In genomic region chr11:17479284-17480214, GRCh38 we compare ENCODE assay signal across 8 cellular contexts. TPM values are rescaled to one million over a fixed set of nuclear protein-coding genes. Genes with fewer than 3 reads are reported as not detected.
A peak's percentile ranks its signal among the peaks of the same experiment; 100 is the strongest.
DNase-seq lines count a peak whose midpoint lies in the region; ATAC-seq, FAIRE-seq and TF ChIP-seq lines count a peak whose summit lies in the region.

No MANE protein-coding gene starts in this region.

- CTCF ChIA-PET in mammary epithelial cell (lab: Charles Lee; ENCODE audit: low non-redundant PET) (no interaction called here), HepG2 (lab: Yijun Ruan, JAX; ENCODE audit: low intra/inter-chr PET ratio, low total read pairs) (no interaction called here), GM10248 (lab: Yijun Ruan, JAX) (no interaction called here)

- BruUV-seq in mammary epithelial cell (replicated peaks; lab: Mats Ljungman, UMichigan), result no TSS peak
- no TSS peak for BruUV-seq in HepG2 (replicated peaks; lab: Mats Ljungman, UMichigan)

- in situ Hi-C loops in mammary epithelial cell (cut with MboI; ENCODE audit: low sequenced_read_pairs in 2 of 2) (no loop called here), HepG2 (cut with HindIII; ENCODE audit: extremely low pct_ligation_motif_present, low pct_unique_long_range_greater_than_20kb) (no loop called here)

- 33% methylated on average over 14 of the region's 14 CpGs for WGBS in mammary epithelial cell (ENCODE audit: low coverage, missing lambda C conversion rate)
- WGBS in HepG2 (ENCODE audit: low lambda C conversion rate), result 32% methylated on average over 13 of the region's 14 CpGs

- H3K27ac ChIP-seq in mammary epithelial cell (ENCODE audit: insufficient read depth, low read depth, low read length) (no peak overlapping the region), HepG2 (ENCODE audit: extremely low read length, insufficient read depth, low read length) (no peak overlapping the region), ascending aorta (no peak overlapping the region)

- H3K4me2 ChIP-seq in mammary epithelial cell (ENCODE audit: insufficient read depth, low read depth, low read length) (peak overlapping the region; percentile 58), HepG2 (ENCODE audit: low read depth, low read length) (no peak overlapping the region)

- TF ChIP-seq RAD21 in HepG2 (CRISPR knock-in tag; IDR thresholded peaks at IDR 0.05), result no peak

- peak; percentile 54 for DNase-seq in COR-L47 (lab: John Stamatoyannopoulos, UW)
- DNase-seq in NCI-H1105 (lab: John Stamatoyannopoulos, UW), result peak; percentile 59
- peak; percentile 48 for DNase-seq in mammary epithelial cell
- no peak for DNase-seq in HepG2 (ENCODE audit: low spot score)
- DNase-seq in activated CD4-positive, alpha-beta T cell treated with anti-CD3 and anti-CD28 coated beads for 1 hour, result no peak
- no peak for DNase-seq in GM10248 (ENCODE audit: extremely low spot score)
- DNase-seq in activated naive CD4-positive, alpha-beta T cell treated with anti-CD3 and anti-CD28 coated beads, Interleukin-2, amount 50 U/mL, for 16 hours, result no peak
- DNase-seq in ascending aorta (ENCODE audit: low spot score in 2 of 2), result no peak

- H3K9ac ChIP-seq in mammary epithelial cell (ENCODE audit: insufficient read depth, low read length) (no peak overlapping the region), HepG2 (ENCODE audit: insufficient read depth, low read depth, low read length) (no peak overlapping the region)

- no peaks in the 10 kb centered on the region for H4K20me1 ChIP-seq in mammary epithelial cell (ENCODE audit: insufficient read depth, low read length)
- H4K20me1 ChIP-seq in HepG2 (ENCODE audit: insufficient read depth, low read length), result no peaks in the 10 kb centered on the region

- H3K27me3 ChIP-seq in mammary epithelial cell (ENCODE audit: insufficient read depth, low read length) (peaks cover 22% of the 10 kb centered on the region), HepG2 (ENCODE audit: control insufficient read depth in 1 of 2, insufficient read depth in 2 of 2, low read length in 2 of 2) (peaks cover 5 to 48% of the 10 kb centered on the region in 2 experiments), ascending aorta (no peaks in the 10 kb centered on the region)

- H3K36me3 ChIP-seq in mammary epithelial cell (ENCODE audit: insufficient read depth, low read length) (no peaks in the 10 kb centered on the region), HepG2 (replicated peaks in 1 of 2; ENCODE audit: control insufficient read depth in 1 of 2, insufficient read depth in 2 of 2, low read length in 2 of 2) (no peaks in the 10 kb centered on the region), ascending aorta (no peaks in the 10 kb centered on the region)

- no peak overlapping the region for H3K4me3 ChIP-seq in mammary epithelial cell (replicated peaks in 1 of 3; ENCODE audit: insufficient read depth in 1 of 3, low read depth in 2 of 3, low read length in 3 of 3)
- H3K4me3 ChIP-seq in HepG2 (replicated peaks in 1 of 3; ENCODE audit: insufficient read depth in 1 of 3, low read depth in 2 of 3, low read length in 3 of 3), result no peak overlapping the region
- H3K4me3 ChIP-seq in ascending aorta, result no peak overlapping the region

- TF ChIP-seq EP300 in HepG2 (IDR thresholded peaks at IDR 0.05; ENCODE audit: low read depth in 2 of 2, low read length in 2 of 2) (no peak), HepG2 (CRISPR knock-in tag; IDR thresholded peaks at IDR 0.05; ENCODE audit: borderline replicate concordance) (no peak)

- H3K4me1 ChIP-seq in mammary epithelial cell (ENCODE audit: insufficient read depth, low read length) (peaks cover 5% of the 10 kb centered on the region), HepG2 (ENCODE audit: insufficient read depth, low read length) (no peaks in the 10 kb centered on the region), ascending aorta (no peaks in the 10 kb centered on the region)

- peak overlapping the region; percentile 67 for H2AFZ ChIP-seq in mammary epithelial cell (ENCODE audit: low read depth, low read length)
- no peak overlapping the region for H2AFZ ChIP-seq in HepG2 (ENCODE audit: low read length)

- POLR2A ChIA-PET in HepG2 (lab: Yijun Ruan, JAX) (no interaction called here), GM10248 (lab: Yijun Ruan, JAX) (no interaction called here)

- intact Hi-C loops in mammary epithelial cell (cut with micrococcal nuclease) (no loop called here), HepG2 (cut with micrococcal nuclease; ENCODE audit: unreplicated experiment) (no loop called here), ascending aorta (cut with DNase I) (loop anchor here (5.0 kb wide), 1 partner anchor 62 kb away; no protein-coding TSS in a partner anchor)

- H3K9me3 ChIP-seq in mammary epithelial cell (replicated peaks; ENCODE audit: insufficient read depth, low read length) (no peaks in the 10 kb centered on the region), HepG2 (ENCODE audit: low read length) (no peaks in the 10 kb centered on the region), ascending aorta (no peaks in the 10 kb centered on the region)

- FAIRE-seq in HepG2 (lab: Jason Lieb, UNC), result no peak

- peak; percentile 20; the same call in 1 of the 3 replicates for ATAC-seq in HepG2

- dilution Hi-C loops in mammary epithelial cell (cut with HindIII; ENCODE audit: low sequenced_read_pairs), result no loop called here

- TF ChIP-seq POLR2A in HepG2 (IDR thresholded peaks at IDR 0.05; ENCODE audit: insufficient read depth in 1 of 2, low read depth in 2 of 2, low read length in 2 of 2), result no peak

- TF ChIP-seq CTCF in mammary epithelial cell (conservative IDR thresholded peaks at IDR 0.05 in 1 of 2, IDR thresholded peaks at IDR 0.05 in 1 of 2; ENCODE audit: extremely low read depth in 1 of 2, insufficient read depth in 1 of 2, low read depth in 1 of 2, low read length in 2 of 2) (no peak), HepG2 (CRISPR knock-in tag; IDR thresholded peaks at IDR 0.05) (no peak), GM10248 (IDR thresholded peaks at IDR 0.05; ENCODE audit: control extremely low read depth, extremely low read depth, low read depth, missing control alignments) (no peak), ascending aorta (IDR thresholded peaks at IDR 0.05) (no peak)

- no peaks in the 10 kb centered on the region for H3K79me2 ChIP-seq in mammary epithelial cell (ENCODE audit: insufficient read depth, low read length)
- no peaks in the 10 kb centered on the region for H3K79me2 ChIP-seq in HepG2 (ENCODE audit: insufficient read depth, low read length)

TF ChIP-seq in HepG2, 621 proteins besides CTCF, POLR2A, EP300 and RAD21 (continues in another document):
- TF ChIP-seq MBD4 (IDR thresholded peaks at IDR 0.05; ENCODE audit: borderline replicate concordance, low read length), result no peak
- TF ChIP-seq EHMT2 (IDR thresholded peaks at IDR 0.05; ENCODE audit: borderline replicate concordance, low read depth, low read length), result no peak
- peak; percentile 98 for TF ChIP-seq PRDM15 (CRISPR knock-in tag; IDR thresholded peaks at IDR 0.05)

RNA-seq across cellular contexts. Expression of gene ABCC8, which starts 2.9 kb away (rescaled TPM):
- under 1 TPM in 1 of 2 donors, not detected in 1; 0.17 TPM for total RNA-seq in mammary epithelial cell
- not detected for polyA plus RNA-seq in mammary epithelial cell
- not detected for polyA minus RNA-seq in mammary epithelial cell
- not detected in 2 replicates for total RNA-seq in HepG2 (2016; rRNA removed; fragmentation: Illumina TruSeq; extraction: Trizol)
- total RNA-seq in HepG2 (2016; cell fraction: cytosol; rRNA removed; fragmentation: Illumina TruSeq; extraction: Trizol; ENCODE audit: low read depth), result not detected in 2 replicates
- not detected in 2 replicates for total RNA-seq in HepG2 (2016; cell fraction: insoluble cytoplasmic fraction; rRNA removed; fragmentation: Illumina TruSeq; extraction: Trizol)
- not detected in 2 replicates for total RNA-seq in HepG2 (2016; cell fraction: membrane; rRNA removed; fragmentation: Illumina TruSeq; extraction: Trizol)
- total RNA-seq in HepG2 (2016; cell fraction: nucleus; rRNA removed; fragmentation: Illumina TruSeq; extraction: Trizol), result not detected in 2 replicates
- not detected in 2 replicates for polyA plus RNA-seq in HepG2 (2011; rRNA removed)
- not detected in 2 replicates for polyA plus RNA-seq in HepG2 (2011; cell fraction: cytosol; rRNA removed)
- 0.03 TPM in 1 of 2 replicates, not detected in the other for polyA plus RNA-seq in HepG2 (2011; cell fraction: nucleus; rRNA removed)
- not detected in 2 replicates for polyA plus RNA-seq in HepG2 (2012)
- polyA plus RNA-seq in HepG2 (2016; cell fraction: cytosol; fragmentation: Illumina TruSeq; extraction: Trizol; ENCODE audit: low read depth), result not detected in 2 replicates
- not detected in 2 replicates for polyA plus RNA-seq in HepG2 (2016; cell fraction: insoluble cytoplasmic fraction; fragmentation: Illumina TruSeq; extraction: Trizol; ENCODE audit: low read depth)
- polyA plus RNA-seq in HepG2 (2016; cell fraction: membrane; fragmentation: Illumina TruSeq; extraction: Trizol; ENCODE audit: low read depth), result not detected in 2 replicates
- not detected in 2 replicates for polyA plus RNA-seq in HepG2 (2016; cell fraction: nucleus; fragmentation: Illumina TruSeq; extraction: Trizol; ENCODE audit: insufficient read depth, low read depth)
- polyA minus RNA-seq in HepG2 (2011; rRNA and poly(A)+ RNA removed; ENCODE audit: low replicate concordance), result 9.4 TPM in 1 of 2 replicates, not detected in the other
- polyA minus RNA-seq in HepG2 (2011; cell fraction: cytosol; rRNA and poly(A)+ RNA removed), result not detected in 2 replicates
- polyA minus RNA-seq in HepG2 (2011; cell fraction: nucleus; rRNA and poly(A)+ RNA removed), result 1.0 TPM in 1 of 2 replicates, not detected in the other
- total RNA-seq in ascending aorta, result not detected

Comparison
In these comparisons a context has a peak if more than half of its experiments do, and no peak if none do; other contexts are left out.
1. DNase-seq: peak in COR-L47 (single experiment), NCI-H1105 (single experiment) and mammary epithelial cell (single experiment); none in HepG2 (single experiment), activated CD4-positive, alpha-beta T cell treated with anti-CD3 and anti-CD28 coated beads for 1 hour (single experiment), GM10248 (single experiment), activated naive CD4-positive, alpha-beta T cell treated with anti-CD3 and anti-CD28 coated beads, Interleukin-2, amount 50 U/mL, for 16 hours (single experiment) and ascending aorta (0 of 2).